18 cellular contexts compared by ENCODE assay signal in the genomic region with DNA sequence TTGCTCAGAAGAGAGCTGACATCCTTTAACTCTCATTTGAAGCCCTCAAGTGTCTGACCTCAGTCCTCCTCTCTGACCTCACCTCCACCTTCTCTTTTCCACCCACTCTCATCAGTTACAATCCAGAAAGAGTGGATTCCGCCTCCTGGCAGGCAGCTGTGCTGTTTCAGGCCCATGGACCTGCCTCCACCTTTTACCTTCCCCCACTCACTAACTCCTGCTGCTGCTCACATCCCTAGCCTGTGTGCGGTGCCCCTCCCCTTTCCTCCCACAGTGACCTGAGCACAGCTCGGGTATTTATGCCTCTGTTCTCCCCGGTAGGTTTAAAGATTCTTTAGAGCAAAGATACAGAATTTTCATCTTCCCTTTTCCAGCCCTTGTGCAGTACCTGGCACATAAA.
DNase-seq lines count a peak whose midpoint lies in the region; ATAC-seq and TF ChIP-seq lines count a peak whose summit lies in the region.
"Had no signal": no experiment of that assay in that cellular context is flagged by ENCODE, and none has a peak within 500 bp of the region (broad histone marks: within the 10 kb centered on the region; RNA-seq: fewer than 3 reads in every experiment).

No MANE protein-coding gene starts in this region.

- TF ChIP-seq POLR2A in uterus (IDR thresholded peaks at IDR 0.05), result no peak

- no peak overlapping the region for H3K4me3 ChIP-seq in cardiac muscle cell
- H3K4me3 ChIP-seq in iPS-18a (ENCODE audit: low read length), result peak overlapping the region; percentile 32
- no peak overlapping the region for H3K4me3 ChIP-seq in uterus
- H3K4me3 ChIP-seq: heart left ventricle, ovary, thyroid gland had no signal

- H3K27me3 ChIP-seq in cardiac muscle cell (no peaks in the 10 kb centered on the region), iPS-18a (ENCODE audit: control insufficient read depth, insufficient read depth, low read length) (no peaks in the 10 kb centered on the region), uterus (no peaks in the 10 kb centered on the region)
- H3K27me3 ChIP-seq: heart left ventricle, ovary, thyroid gland had no signal

- peaks cover 3 to 7% of the 10 kb centered on the region in 2 donors for H3K36me3 Mint-ChIP-seq in stimulated activated naive B cell treated with anti-CD40 and anti-IgM and Interleukin-4, amounts not matched to agents 10 μg/mL and 1 μg/mL and 100 μg/mL, for 72 hours

- ATAC-seq in Right ventricle myocardium inferior (no peak), HG03175 (IDR thresholded peaks at IDR 0.05; ENCODE audit: unreplicated experiment) (no peak)
- peak; percentile 64 to 66 for ATAC-seq in stimulated activated naive B cell treated with anti-CD40 and anti-IgM and Interleukin-4, amounts not matched to agents 10 μg/mL and 1 μg/mL and 100 μg/mL, for 72 hours (replicated peaks)

- peaks cover 10 to 17% of the 10 kb centered on the region in 2 donors for H3K4me1 Mint-ChIP-seq in stimulated activated naive B cell treated with anti-CD40 and anti-IgM and Interleukin-4, amounts not matched to agents 10 μg/mL and 1 μg/mL and 100 μg/mL, for 72 hours

- H3K9me3 ChIP-seq in cardiac muscle cell (ENCODE audit: low read depth), result no peaks in the 10 kb centered on the region
- H3K9me3 ChIP-seq in iPS-18a (ENCODE audit: control insufficient read depth, low read depth, low read length), result no peaks in the 10 kb centered on the region
- H3K9me3 ChIP-seq in uterus, result no peaks in the 10 kb centered on the region
- H3K9me3 ChIP-seq: heart left ventricle, ovary, thyroid gland had no signal

- H3K4me1 ChIP-seq in cardiac muscle cell (ENCODE audit: low read depth), result peaks cover 5% of the 10 kb centered on the region
- peaks cover 28% of the 10 kb centered on the region for H3K4me1 ChIP-seq in iPS-18a (ENCODE audit: control insufficient read depth, low read depth, low read length)
- no peaks in the 10 kb centered on the region for H3K4me1 ChIP-seq in uterus
- H3K4me1 ChIP-seq: thyroid gland had no signal

- H3K9ac ChIP-seq in iPS-18a (ENCODE audit: low read length), result no peak overlapping the region

- peak overlapping the region in 1 of 2 donors; percentile 36 for H3K4me3 Mint-ChIP-seq in stimulated activated naive B cell treated with anti-CD40 and anti-IgM and Interleukin-4, amounts not matched to agents 10 μg/mL and 1 μg/mL and 100 μg/mL, for 72 hours
- H3K4me3 Mint-ChIP-seq: activated T-helper 1 cell treated with anti-CD3 and anti-CD28 coated beads, Interleukin-12 subunit alpha, Interleukin-12 subunit beta, Interleukin-2, Interleukin-4 antibody, amounts not matched to agents 30 ng/mL and 10 ng/mL and 1 ng/mL, durations not matched to agents 14 hours and 24 hours and 36 hours had no signal

- no peak for TF ChIP-seq CTCF in cardiac muscle cell (IDR thresholded peaks at IDR 0.05; ENCODE audit: low read depth, low read length)
- TF ChIP-seq CTCF in uterus (IDR thresholded peaks at IDR 0.05), result no peak

- intact Hi-C loops in Right ventricle myocardium inferior (cut with DNase I), result no loop called here
- intact Hi-C loops in uterus (cut with DNase I; ENCODE audit: low total_unique reads), result no loop called here

- H3K27me3 Mint-ChIP-seq in stimulated activated naive B cell treated with anti-CD40 and anti-IgM and Interleukin-4, amounts not matched to agents 10 μg/mL and 1 μg/mL and 100 μg/mL, for 72 hours, result no peaks in the 10 kb centered on the region

- H3K9me3 Mint-ChIP-seq in stimulated activated naive B cell treated with anti-CD40 and anti-IgM and Interleukin-4, amounts not matched to agents 10 μg/mL and 1 μg/mL and 100 μg/mL, for 72 hours, result peaks cover 2 to 3% of the 10 kb centered on the region in 2 donors
- H3K9me3 Mint-ChIP-seq: activated T-helper 1 cell treated with anti-CD3 and anti-CD28 coated beads, Interleukin-12 subunit alpha, Interleukin-12 subunit beta, Interleukin-2, Interleukin-4 antibody, amounts not matched to agents 30 ng/mL and 10 ng/mL and 1 ng/mL, durations not matched to agents 14 hours and 24 hours and 36 hours had no signal

- peak overlapping the region; percentile 19 for H3K27ac ChIP-seq in cardiac muscle cell
- H3K27ac ChIP-seq in iPS-18a (ENCODE audit: low read length), result peak overlapping the region; percentile 44
- H3K27ac ChIP-seq in uterus, result no peak overlapping the region
- H3K27ac ChIP-seq: heart left ventricle, ovary, RWPE1, thyroid gland had no signal

- H3K27ac Mint-ChIP-seq in stimulated activated naive B cell treated with anti-CD40 and anti-IgM and Interleukin-4, amounts not matched to agents 10 μg/mL and 1 μg/mL and 100 μg/mL, for 72 hours, result no peak overlapping the region
- H3K27ac Mint-ChIP-seq: activated T-helper 1 cell treated with anti-CD3 and anti-CD28 coated beads, Interleukin-12 subunit alpha, Interleukin-12 subunit beta, Interleukin-2, Interleukin-4 antibody, amounts not matched to agents 30 ng/mL and 10 ng/mL and 1 ng/mL, durations not matched to agents 14 hours and 24 hours and 36 hours had no signal

- DNase-seq in cardiac muscle cell (ENCODE audit: low read depth in 1 of 2, low spot score in 1 of 2) (peak in 1 of 2 donors; percentile 9), Right ventricle myocardium inferior (ENCODE audit: missing footprints) (no peak), NCI-H2227 treated with DMSO at 0.1 percent for 48 hours (lab: John Stamatoyannopoulos, UW) (peak; percentile 91), uterus (no peak), UCSD-AML1 (lab: John Stamatoyannopoulos, UW; ENCODE audit: unreplicated experiment) (no peak)
- DNase-seq in stimulated activated naive B cell treated with anti-CD40 and anti-IgM and Interleukin-4, amounts not matched to agents 10 μg/mL and 1 μg/mL and 100 μg/mL, for 72 hours, result no peak
- DNase-seq: effector CD4-positive, alpha-beta T cell; heart left ventricle; left cardiac atrium; MM.1S; NCI-H2171; ovary; SW 1271 had no signal

- no peaks in the 10 kb centered on the region for H3K36me3 ChIP-seq in cardiac muscle cell
- H3K36me3 ChIP-seq in iPS-18a (ENCODE audit: control insufficient read depth, low read depth, low read length), result no peaks in the 10 kb centered on the region
- no peaks in the 10 kb centered on the region for H3K36me3 ChIP-seq in uterus
- H3K36me3 ChIP-seq: heart left ventricle, ovary, thyroid gland had no signal

Comparison
In these comparisons a context has a peak if more than half of its experiments do, and no peak if none do; other contexts are left out.
1. H3K27ac ChIP-seq: peak in cardiac muscle cell (single experiment) and iPS-18a (single experiment); none in uterus (0 of 2).
2. ATAC-seq: peak in stimulated activated naive B cell treated with anti-CD40 and anti-IgM and Interleukin-4, amounts not matched to agents 10 μg/mL and 1 μg/mL and 100 μg/mL, for 72 hours (2 of 2); none in Right ventricle myocardium inferior (single experiment) and HG03175 (single experiment).